ENCODE assay signal across 20 cellular contexts in genomic region chr7:127413326-127413725, GRCh38. TPM values are rescaled to one million over a fixed set of nuclear protein-coding genes. Genes with fewer than 3 reads are reported as not detected.
A peak's percentile ranks its signal among the peaks of the same experiment; 100 is the strongest.
DNase-seq lines count a peak whose midpoint lies in the region; ATAC-seq and FAIRE-seq lines count a peak whose summit lies in the region.
"Had no signal": no experiment of that assay in that cellular context is flagged by ENCODE, and none has a peak within 500 bp of the region (broad histone marks: within the 10 kb centered on the region; RNA-seq: fewer than 3 reads in every experiment).

No MANE protein-coding gene starts in this region.

- no peaks in the 10 kb centered on the region for H3K27me3 Mint-ChIP-seq in activated naive CD8-positive, alpha-beta T cell
- H3K27me3 Mint-ChIP-seq in activated naive CD8-positive, alpha-beta T cell treated with anti-CD3 and anti-CD28 coated beads, Interleukin-2, amount 50 U/mL, for 24 hours = no peaks in the 10 kb centered on the region
- peaks cover 2% of the 10 kb centered on the region for H3K27me3 Mint-ChIP-seq in activated naive CD8-positive, alpha-beta T cell treated with anti-CD3 and anti-CD28 coated beads, Interleukin-2, amount 10 ng/mL, durations not matched to agents 7 days and 5 days

- ATAC-seq in activated naive CD8-positive, alpha-beta T cell treated with anti-CD3 and anti-CD28 coated beads, Interleukin-2, amount 50 U/mL, for 24 hours = no peak
- no peak for ATAC-seq in activated naive CD8-positive, alpha-beta T cell treated with anti-CD3 and anti-CD28 coated beads, Interleukin-2, amount 10 ng/mL, durations not matched to agents 7 days and 5 days (ENCODE audit: low read depth)
- ATAC-seq in GM18519 (IDR thresholded peaks at IDR 0.05; ENCODE audit: low FRiP score, unreplicated experiment) = no peak
- ATAC-seq: psoas muscle had no signal

- POLR2A ChIA-PET in activated naive CD8-positive, alpha-beta T cell treated with anti-CD3 and anti-CD28 coated beads, Interleukin-2, amount 10 ng/mL, durations not matched to agents 7 days and 5 days (lab: Charles Lee) = interaction anchor here (3.0 kb wide), 1 partner anchor 21 kb away, joined by 51 read pairs; the partner anchor contains the start of gene ZNF800

- H3K9me3 Mint-ChIP-seq in activated naive CD8-positive, alpha-beta T cell (ENCODE audit: low read depth) = peaks cover under 1% of the 10 kb centered on the region
- peaks cover 1% of the 10 kb centered on the region for H3K9me3 Mint-ChIP-seq in activated naive CD8-positive, alpha-beta T cell treated with anti-CD3 and anti-CD28 coated beads, Interleukin-2, amount 50 U/mL, for 24 hours
- peaks cover 5% of the 10 kb centered on the region for H3K9me3 Mint-ChIP-seq in activated naive CD8-positive, alpha-beta T cell treated with anti-CD3 and anti-CD28 coated beads, Interleukin-2, amount 10 ng/mL, durations not matched to agents 7 days and 5 days
- H3K9me3 Mint-ChIP-seq: neural progenitor cell had no signal

- peak overlapping the region; percentile 64 for H3K27ac Mint-ChIP-seq in activated naive CD8-positive, alpha-beta T cell
- no peak overlapping the region for H3K27ac Mint-ChIP-seq in activated naive CD8-positive, alpha-beta T cell treated with anti-CD3 and anti-CD28 coated beads, Interleukin-2, amount 50 U/mL, for 24 hours
- H3K27ac Mint-ChIP-seq in activated naive CD8-positive, alpha-beta T cell treated with anti-CD3 and anti-CD28 coated beads, Interleukin-2, amount 10 ng/mL, durations not matched to agents 7 days and 5 days = peak overlapping the region; percentile 94
- H3K27ac Mint-ChIP-seq: H9, neural progenitor cell had no signal

- peaks cover 3% of the 10 kb centered on the region for H3K36me3 Mint-ChIP-seq in activated naive CD8-positive, alpha-beta T cell
- H3K36me3 Mint-ChIP-seq in activated naive CD8-positive, alpha-beta T cell treated with anti-CD3 and anti-CD28 coated beads, Interleukin-2, amount 50 U/mL, for 24 hours (ENCODE audit: low read depth) = no peaks in the 10 kb centered on the region
- H3K36me3 Mint-ChIP-seq in activated naive CD8-positive, alpha-beta T cell treated with anti-CD3 and anti-CD28 coated beads, Interleukin-2, amount 10 ng/mL, durations not matched to agents 7 days and 5 days = peaks cover 7% of the 10 kb centered on the region
- H3K36me3 Mint-ChIP-seq: neural progenitor cell had no signal

- no peak for DNase-seq in activated naive CD8-positive, alpha-beta T cell treated with anti-CD3 and anti-CD28 coated beads, Interleukin-2, amount 50 U/mL, for 24 hours
- peak; percentile 27 for DNase-seq in NAMALWA (ENCODE audit: low spot score)
- no peak for DNase-seq in activated naive CD8-positive, alpha-beta T cell treated with anti-CD3 and anti-CD28 coated beads, Interleukin-2, amount 10 ng/mL, durations not matched to agents 7 days and 5 days
- DNase-seq in NCI-H187 treated with DMSO at 0.1 percent for 48 hours (lab: John Stamatoyannopoulos, UW) = no peak
- DNase-seq in cortex of kidney (lab: John Stamatoyannopoulos, UW) = no peak
- DNase-seq in urothelium cell line (ENCODE audit: low spot score) = no peak
- DNase-seq: activated CD4-positive, alpha-beta T cell treated with anti-CD3 and anti-CD28 coated beads, Interleukin-2, amount 50 U/mL, for 1 hour; H9; hippocampal formation; KG1; kidney; mesendoderm; NK-92 treated with Interleukin-12 subunit alpha and Interleukin-12 subunit beta, amount 100 ng/mL, for 24 hours; psoas muscle; SHP77 treated with DMSO at 0.1 percent for 48 hours; T1000; tibial artery had no signal

- no peak for FAIRE-seq in urothelium cell line (lab: Jason Lieb, UNC)
- FAIRE-seq: kidney had no signal

- peak overlapping the region; percentile 60 for H3K4me3 Mint-ChIP-seq in activated naive CD8-positive, alpha-beta T cell
- no peak overlapping the region for H3K4me3 Mint-ChIP-seq in activated naive CD8-positive, alpha-beta T cell treated with anti-CD3 and anti-CD28 coated beads, Interleukin-2, amount 50 U/mL, for 24 hours
- peak overlapping the region; percentile 63 for H3K4me3 Mint-ChIP-seq in activated naive CD8-positive, alpha-beta T cell treated with anti-CD3 and anti-CD28 coated beads, Interleukin-2, amount 10 ng/mL, durations not matched to agents 7 days and 5 days
- H3K4me3 Mint-ChIP-seq: H9, neural progenitor cell had no signal

- peaks cover 74% of the 10 kb centered on the region for H3K4me1 Mint-ChIP-seq in activated naive CD8-positive, alpha-beta T cell (ENCODE audit: low read depth)
- H3K4me1 Mint-ChIP-seq in activated naive CD8-positive, alpha-beta T cell treated with anti-CD3 and anti-CD28 coated beads, Interleukin-2, amount 50 U/mL, for 24 hours = peaks cover 67% of the 10 kb centered on the region
- H3K4me1 Mint-ChIP-seq in activated naive CD8-positive, alpha-beta T cell treated with anti-CD3 and anti-CD28 coated beads, Interleukin-2, amount 10 ng/mL, durations not matched to agents 7 days and 5 days = peaks cover 40% of the 10 kb centered on the region
- H3K4me1 Mint-ChIP-seq: H9, neural progenitor cell had no signal

RNA-seq across cellular contexts. Expression of gene ZNF800, which starts 20.8 kb away (rescaled TPM):
- 10 to 100 TPM; 49.4 to 55.9 TPM for total RNA-seq in activated naive CD8-positive, alpha-beta T cell treated with anti-CD3 and anti-CD28 coated beads, Interleukin-2, amount 10 ng/mL, durations not matched to agents 7 days and 5 days
